ENCODE assay signal across 1 cellular context in the genomic region with DNA sequence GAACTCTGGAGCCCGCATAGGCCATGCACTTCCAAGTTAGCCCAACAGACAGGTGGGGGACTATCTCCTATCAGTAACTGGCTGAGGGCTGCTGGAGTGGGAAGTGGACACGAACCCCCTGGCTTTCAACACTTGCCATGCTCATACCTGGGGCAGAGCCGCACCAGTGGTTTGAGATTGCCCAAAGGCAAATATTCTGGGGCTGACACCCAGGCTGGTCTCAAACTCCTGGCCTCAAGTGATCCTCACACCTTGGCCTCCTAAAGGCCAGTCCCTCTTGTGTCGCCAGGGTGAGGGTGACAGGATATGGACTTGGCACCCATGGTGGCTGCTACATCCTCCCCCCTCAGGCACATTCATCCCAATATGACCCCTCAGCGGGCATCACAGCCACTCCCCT.
A peak's percentile ranks its signal among the peaks of the same experiment; 100 is the strongest.
TF ChIP-seq lines count a peak whose summit lies in the region.

No MANE protein-coding gene starts in this region.

TF ChIP-seq in GM12891, 5 proteins besides CTCF, POLR2A, EP300 and RAD21 (continued from another document):
- TF ChIP-seq POU2F2 (IDR thresholded peaks at IDR 0.05; ENCODE audit: low read depth, low read length), result peak; percentile 42; the same call in 1 of the 2 replicates
- peak; percentile 67 for TF ChIP-seq POLR2AphosphoS5 (IDR thresholded peaks at IDR 0.05; ENCODE audit: low read depth, low read length)
- no peak for TF ChIP-seq TAF1 (IDR thresholded peaks at IDR 0.05; ENCODE audit: low read depth, low read length)
